ENCODE assay signal across 1 cellular context in the genomic region with DNA sequence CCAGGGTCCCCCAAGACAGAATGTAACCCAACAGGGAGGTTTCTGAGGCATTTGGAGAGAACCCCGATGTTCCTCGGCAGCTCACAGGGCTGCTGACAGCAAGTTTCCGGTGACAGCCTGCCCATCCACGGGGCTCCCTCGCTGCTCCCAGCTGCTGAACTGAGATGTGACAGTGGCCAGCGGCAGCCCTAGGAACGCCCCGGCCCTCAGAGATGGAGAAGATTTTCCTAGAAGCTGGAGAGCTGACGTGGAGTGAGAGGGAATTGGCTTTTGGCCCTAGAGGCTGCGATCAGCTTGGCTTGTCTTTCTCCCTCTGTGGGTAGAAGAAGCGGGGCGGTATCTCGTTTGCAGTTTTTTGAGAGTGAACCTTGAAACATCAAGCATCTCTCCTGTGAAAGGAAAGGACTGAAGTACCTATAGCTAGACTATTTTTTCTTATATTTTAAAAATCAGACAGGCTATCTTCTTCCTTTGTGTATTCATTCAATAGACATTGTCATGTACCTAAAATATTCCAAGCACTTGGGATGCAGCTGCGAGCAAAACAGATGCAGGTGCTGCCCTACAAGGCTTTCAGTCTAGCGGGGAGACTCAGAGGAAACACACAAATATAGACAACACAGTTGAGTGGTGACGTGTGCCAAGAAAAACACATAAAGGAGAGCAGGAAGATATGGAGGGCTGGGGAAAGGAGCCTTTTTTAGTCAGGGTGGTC.
TF ChIP-seq lines count a peak whose summit lies in the region.

No MANE protein-coding gene starts in this region.

TF ChIP-seq in K562, 482 proteins besides CTCF, POLR2A, EP300 and RAD21:
- TF ChIP-seq, protein P1, sequence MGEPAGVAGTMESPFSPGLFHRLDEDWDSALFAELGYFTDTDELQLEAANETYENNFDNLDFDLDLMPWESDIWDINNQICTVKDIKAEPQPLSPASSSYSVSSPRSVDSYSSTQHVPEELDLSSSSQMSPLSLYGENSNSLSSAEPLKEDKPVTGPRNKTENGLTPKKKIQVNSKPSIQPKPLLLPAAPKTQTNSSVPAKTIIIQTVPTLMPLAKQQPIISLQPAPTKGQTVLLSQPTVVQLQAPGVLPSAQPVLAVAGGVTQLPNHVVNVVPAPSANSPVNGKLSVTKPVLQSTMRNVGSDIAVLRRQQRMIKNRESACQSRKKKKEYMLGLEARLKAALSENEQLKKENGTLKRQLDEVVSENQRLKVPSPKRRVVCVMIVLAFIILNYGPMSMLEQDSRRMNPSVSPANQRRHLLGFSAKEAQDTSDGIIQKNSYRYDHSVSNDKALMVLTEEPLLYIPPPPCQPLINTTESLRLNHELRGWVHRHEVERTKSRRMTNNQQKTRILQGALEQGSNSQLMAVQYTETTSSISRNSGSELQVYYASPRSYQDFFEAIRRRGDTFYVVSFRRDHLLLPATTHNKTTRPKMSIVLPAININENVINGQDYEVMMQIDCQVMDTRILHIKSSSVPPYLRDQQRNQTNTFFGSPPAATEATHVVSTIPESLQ (CRISPR knock-in tag; IDR thresholded peaks at IDR 0.05) = no peak
- TF ChIP-seq CBX2 (IDR thresholded peaks at IDR 0.05; ENCODE audit: insufficient read depth, low read length, poor library complexity, severe bottlenecking) = no peak
- TF ChIP-seq HEY1 (CRISPR knock-in tag; IDR thresholded peaks at IDR 0.05; ENCODE audit: borderline replicate concordance) = no peak
- no peak for TF ChIP-seq LARP7 (IDR thresholded peaks at IDR 0.05)
- no peak for TF ChIP-seq GATA2 (CRISPR knock-in tag; IDR thresholded peaks at IDR 0.05)
- TF ChIP-seq BRD4 (IDR thresholded peaks at IDR 0.05) = no peak
- no peak for TF ChIP-seq MAFK (IDR thresholded peaks at IDR 0.05; ENCODE audit: low read length)
- no peak for TF ChIP-seq ILF3 (IDR thresholded peaks at IDR 0.05; ENCODE audit: borderline replicate concordance)
- no peak for TF ChIP-seq TSC22D4 (tag; IDR thresholded peaks at IDR 0.05)
- no peak for TF ChIP-seq NFRKB (IDR thresholded peaks at IDR 0.05; ENCODE audit: low read depth)
- TF ChIP-seq, protein P2, sequence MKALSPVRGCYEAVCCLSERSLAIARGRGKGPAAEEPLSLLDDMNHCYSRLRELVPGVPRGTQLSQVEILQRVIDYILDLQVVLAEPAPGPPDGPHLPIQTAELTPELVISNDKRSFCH (CRISPR knock-in tag; IDR thresholded peaks at IDR 0.05) = no peak
- TF ChIP-seq, protein P2 (tag; IDR thresholded peaks at IDR 0.05) = no peak
- TF ChIP-seq ZNF76 (CRISPR knock-in tag; IDR thresholded peaks at IDR 0.05; ENCODE audit: borderline replicate concordance) = no peak
- no peak for TF ChIP-seq SNIP1 (IDR thresholded peaks at IDR 0.05; ENCODE audit: low read depth)
- TF ChIP-seq, protein P3, sequence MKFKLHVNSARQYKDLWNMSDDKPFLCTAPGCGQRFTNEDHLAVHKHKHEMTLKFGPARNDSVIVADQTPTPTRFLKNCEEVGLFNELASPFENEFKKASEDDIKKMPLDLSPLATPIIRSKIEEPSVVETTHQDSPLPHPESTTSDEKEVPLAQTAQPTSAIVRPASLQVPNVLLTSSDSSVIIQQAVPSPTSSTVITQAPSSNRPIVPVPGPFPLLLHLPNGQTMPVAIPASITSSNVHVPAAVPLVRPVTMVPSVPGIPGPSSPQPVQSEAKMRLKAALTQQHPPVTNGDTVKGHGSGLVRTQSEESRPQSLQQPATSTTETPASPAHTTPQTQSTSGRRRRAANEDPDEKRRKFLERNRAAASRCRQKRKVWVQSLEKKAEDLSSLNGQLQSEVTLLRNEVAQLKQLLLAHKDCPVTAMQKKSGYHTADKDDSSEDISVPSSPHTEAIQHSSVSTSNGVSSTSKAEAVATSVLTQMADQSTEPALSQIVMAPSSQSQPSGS (CRISPR knock-in tag; IDR thresholded peaks at IDR 0.05) = no peak
- no peak for TF ChIP-seq KLF16 (IDR thresholded peaks at IDR 0.05)
- TF ChIP-seq KLF1 (tag; IDR thresholded peaks at IDR 0.05) = no peak
- TF ChIP-seq ZNF212 (CRISPR knock-in tag; IDR thresholded peaks at IDR 0.05) = no peak
